In genomic region chr5:132375957-132376356, GRCh38 we compare ENCODE assay signal across 16 cellular contexts.
"Had no signal": no experiment of that assay in that cellular context is flagged by ENCODE, and none has a peak within 500 bp of the region (broad histone marks: within the 10 kb centered on the region; RNA-seq: fewer than 3 reads in every experiment).

No MANE protein-coding gene starts in this region.

- H3K4me3 Mint-ChIP-seq: dendritic cell treated with granulocyte-macrophage colony-stimulating factor and Interleukin-4, amounts not matched to agents 40 ng/mL and 50 ng/mL, for 4 days; naive thymus-derived CD4-positive, alpha-beta T cell; nephron progenitor cell; stimulated activated naive B cell treated with anti-CD40 and anti-IgM and Interleukin-4, amounts not matched to agents 10 μg/mL and 1 μg/mL and 100 μg/mL, for 72 hours; stimulated activated naive CD8-positive, alpha-beta T cell treated with anti-CD3 and anti-CD28 coated beads, Interleukin-15, amount 100 ng/mL, for 72 hours had no signal

- H3K27ac Mint-ChIP-seq: dendritic cell treated with granulocyte-macrophage colony-stimulating factor and Interleukin-4, amounts not matched to agents 40 ng/mL and 50 ng/mL, for 4 days; naive thymus-derived CD4-positive, alpha-beta T cell; nephron progenitor cell; stimulated activated naive CD8-positive, alpha-beta T cell treated with anti-CD3 and anti-CD28 coated beads, Interleukin-15, amount 100 ng/mL, for 72 hours had no signal

- H3K4me3 ChIP-seq: esophagus squamous epithelium, sigmoid colon, skin epidermis, tibial artery, upper lobe of left lung, vagina had no signal

- ATAC-seq: naive thymus-derived CD4-positive, alpha-beta T cell; stimulated activated naive B cell treated with anti-CD40 and anti-IgM and Interleukin-4, amounts not matched to agents 10 μg/mL and 1 μg/mL and 100 μg/mL, for 72 hours had no signal

- H3K27me3 Mint-ChIP-seq: dendritic cell treated with granulocyte-macrophage colony-stimulating factor and Interleukin-4, amounts not matched to agents 40 ng/mL and 50 ng/mL, for 4 days; naive thymus-derived CD4-positive, alpha-beta T cell; stimulated activated naive B cell treated with anti-CD40 and anti-IgM and Interleukin-4, amounts not matched to agents 10 μg/mL and 1 μg/mL and 100 μg/mL, for 72 hours; stimulated activated naive CD8-positive, alpha-beta T cell treated with anti-CD3 and anti-CD28 coated beads, Interleukin-15, amount 100 ng/mL, for 72 hours had no signal

- H3K9me3 ChIP-seq: esophagus squamous epithelium, neutrophil, sigmoid colon, tibial artery, upper lobe of left lung, vagina had no signal

- H3K9me3 Mint-ChIP-seq: dendritic cell treated with granulocyte-macrophage colony-stimulating factor and Interleukin-4, amounts not matched to agents 40 ng/mL and 50 ng/mL, for 4 days; naive thymus-derived CD4-positive, alpha-beta T cell; nephron progenitor cell; stimulated activated naive B cell treated with anti-CD40 and anti-IgM and Interleukin-4, amounts not matched to agents 10 μg/mL and 1 μg/mL and 100 μg/mL, for 72 hours; stimulated activated naive CD8-positive, alpha-beta T cell treated with anti-CD3 and anti-CD28 coated beads, Interleukin-15, amount 100 ng/mL, for 72 hours had no signal

- DNase-seq: esophagus squamous epithelium; foreskin fibroblast; naive thymus-derived CD4-positive, alpha-beta T cell; nephron progenitor cell; posterior cingulate gyrus; sigmoid colon; stimulated activated CD4-positive, alpha-beta T cell treated with anti-CD3 and anti-CD28 coated beads, Interleukin-2, amount 100 ng/mL, for 24 hours; stimulated activated CD4-positive, alpha-beta T cell treated with anti-CD3 and anti-CD28 coated beads, Interleukin-4, amount 100 ng/mL, for 4 hours; stimulated activated naive B cell treated with anti-CD40 and anti-IgM and Interleukin-4, amounts not matched to agents 10 μg/mL and 1 μg/mL and 100 μg/mL, for 72 hours; stimulated activated naive CD8-positive, alpha-beta T cell treated with anti-CD3 and anti-CD28 coated beads, Interleukin-15, amount 100 ng/mL, for 72 hours; tibial artery; upper lobe of left lung had no signal

- H3K27me3 ChIP-seq: esophagus squamous epithelium, sigmoid colon, tibial artery, upper lobe of left lung, vagina had no signal

- H3K36me3 ChIP-seq: neutrophil, vagina had no signal

- H3K27ac ChIP-seq: neutrophil, upper lobe of left lung, vagina had no signal
